8 cellular contexts compared by ENCODE assay signal in genomic region chr14:96362965-96363750, GRCh38.
DNase-seq lines count a peak whose midpoint lies in the region; ATAC-seq and TF ChIP-seq lines count a peak whose summit lies in the region.

TSS of gene ATG2B (minus strand) at chr14:96363341. CDS start at chr14:96362976, 365 bp downstream.
TSS of gene GSKIP (plus strand) at chr14:96363526. CDS start at chr14:96382248, 18,722 bp downstream.

- peak; percentile 82 for TF ChIP-seq POLR2A in GM18951 (IDR thresholded peaks at IDR 0.05; ENCODE audit: extremely low read depth, insufficient read depth, insufficient read length)

- ATAC-seq in HG03175 (IDR thresholded peaks at IDR 0.05; ENCODE audit: unreplicated experiment): peak; percentile 76

- DNase-seq in AG08395 (ENCODE audit: low spot score) (peak; percentile 96), NCI-H345 treated with DMSO at 0.1 percent for 48 hours (lab: John Stamatoyannopoulos, UW; ENCODE audit: unreplicated experiment) (peak; percentile 84), caudate nucleus (lab: John Stamatoyannopoulos, UW) (peak in 60 of 61 donors; percentile 49 to 96 (median 90)), iris pigment epithelial cell (ENCODE audit: low read depth) (peak; percentile 89)
- peak; percentile 96 to 98 (median 96) for DNase-seq in activated CD4-positive, CD25-positive, alpha-beta regulatory T cell (lab: John Stamatoyannopoulos, UW)
- DNase-seq in stimulated activated CD4-positive, alpha-beta T cell treated with anti-CD3 and anti-CD28 coated beads, Interleukin-12 subunit alpha, Interleukin-12 subunit beta, amount 100 ng/mL, for 24 hours (ENCODE audit: low read depth in 2 of 2): peak; percentile 94 to 97

- H3K27ac ChIP-seq in caudate nucleus (ENCODE audit: low read depth, low read length): peak within 1 kb of the TSS; percentile 86

- in situ Hi-C loops in GM18951 (cut with MboI; ENCODE audit: low sequenced_read_pairs, unreplicated experiment): no loop called here

Comparison
In these comparisons a context has a peak if more than half of its experiments do, and no peak if none do; other contexts are left out.
1. Peak in every context shown above with its lines: DNase-seq, ATAC-seq and H3K27ac ChIP-seq.